In genomic region chr9:73595036-73595545, GRCh38 we compare ENCODE assay signal across 1 cellular context.
TF ChIP-seq lines count a peak whose summit lies in the region.

No MANE protein-coding gene starts in this region.

TF ChIP-seq in GM23338, 12 proteins besides CTCF, POLR2A, EP300 and RAD21 (continued from another document):
- TF ChIP-seq ZNF462 (CRISPR knock-in tag; IDR thresholded peaks at IDR 0.05): no peak
